Comparison of ENCODE assay signal across 8 cellular contexts in the genomic region with DNA sequence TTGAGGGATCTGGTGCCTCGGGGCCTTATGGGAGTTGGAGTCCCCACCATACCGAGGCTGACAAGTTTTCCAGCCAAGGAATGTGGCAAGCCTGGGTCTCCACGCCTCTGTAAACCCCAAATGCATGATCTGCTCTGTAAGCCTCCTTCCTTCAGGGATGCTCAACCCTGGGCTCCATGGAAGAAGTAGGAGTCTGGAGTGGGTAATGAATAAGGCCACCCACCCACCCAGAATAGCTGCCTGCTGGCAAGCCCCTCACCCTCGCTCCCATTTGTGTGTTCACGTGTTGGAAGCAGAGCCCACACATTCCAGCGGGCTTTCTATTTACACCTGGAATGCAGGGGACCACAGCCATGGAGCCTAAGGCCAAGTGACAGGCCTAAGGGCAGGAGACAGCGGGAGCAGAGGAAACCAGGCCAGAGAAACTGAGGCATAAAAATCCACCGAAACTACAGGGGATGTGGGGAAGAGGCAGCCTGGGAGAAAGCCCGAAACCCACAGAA. TPM values are rescaled to one million over a fixed set of nuclear protein-coding genes. Genes with fewer than 3 reads are reported as not detected.
DNase-seq lines count a peak whose midpoint lies in the region; ATAC-seq and FAIRE-seq lines count a peak whose summit lies in the region.

No MANE protein-coding gene starts in this region.

- no peaks in the 10 kb centered on the region for H3K36me3 ChIP-seq in iPS-20b (ENCODE audit: insufficient read depth, low read depth, low read length)

- peak overlapping the region; percentile 93 for H3K27ac Mint-ChIP-seq in activated CD4-positive, alpha-beta T cell treated with anti-CD3 and anti-CD28 coated beads for 36 hours
- H3K27ac Mint-ChIP-seq in activated naive CD4-positive, alpha-beta T cell treated with anti-CD3 and anti-CD28 coated beads, Interleukin-2, amount 50 U/mL, for 72 hours, result peak overlapping the region; percentile 81 to 95

- ATAC-seq in activated CD4-positive, alpha-beta T cell treated with anti-CD3 and anti-CD28 coated beads for 36 hours, result no peak
- no peak for ATAC-seq in activated naive CD4-positive, alpha-beta T cell treated with anti-CD3 and anti-CD28 coated beads, Interleukin-2, amount 50 U/mL, for 72 hours

- H3K27me3 ChIP-seq in iPS-20b (ENCODE audit: insufficient read depth, low read length), result no peaks in the 10 kb centered on the region; the same call in 1 of the 2 replicates

- peak overlapping the region; percentile 81 for H3K4me3 Mint-ChIP-seq in activated CD4-positive, alpha-beta T cell treated with anti-CD3 and anti-CD28 coated beads for 36 hours

- peaks cover 69% of the 10 kb centered on the region for H3K4me1 Mint-ChIP-seq in activated CD4-positive, alpha-beta T cell treated with anti-CD3 and anti-CD28 coated beads for 36 hours

- DNase-seq in activated CD4-positive, alpha-beta T cell treated with anti-CD3 and anti-CD28 coated beads for 36 hours, result no peak
- DNase-seq in activated CD4-positive, alpha-beta T cell treated with anti-CD3 and anti-CD28 coated beads for 1 hour, result no peak
- DNase-seq in activated naive CD4-positive, alpha-beta T cell treated with anti-CD3 and anti-CD28 coated beads, Interleukin-2, amount 50 U/mL, for 72 hours (ENCODE audit: low spot score in 2 of 2), result no peak
- DNase-seq in substantia nigra (lab: John Stamatoyannopoulos, UW), result peak in 1 of 49 donors; percentile 59
- no peak for DNase-seq in AG08395 (ENCODE audit: low spot score)
- no peak for DNase-seq in urothelium cell line (ENCODE audit: low spot score)
- no peak for DNase-seq in NCI-H226

- CTCF ChIA-PET in activated CD4-positive, alpha-beta T cell treated with anti-CD3 and anti-CD28 coated beads for 36 hours (lab: Charles Lee), result interaction anchor here (1.6 to 1.8 kb wide), 2 partner anchors 20 to 169 kb away, joined by 3 to 7 read pairs; no protein-coding TSS in a partner anchor

- H3K4me1 ChIP-seq in iPS-20b (ENCODE audit: insufficient read depth, low read length), result peaks cover 48% of the 10 kb centered on the region; the same call in 1 of the 2 replicates

- intact Hi-C loops in activated CD4-positive, alpha-beta T cell treated with anti-CD3 and anti-CD28 coated beads for 36 hours (cut with DNase I, micrococcal nuclease), result loop anchor here (2.0 to 10.0 kb wide), 4 partner anchors 38 to 570 kb away; a partner anchor contains a TSS

- H3K36me3 Mint-ChIP-seq in activated CD4-positive, alpha-beta T cell treated with anti-CD3 and anti-CD28 coated beads for 36 hours (ENCODE audit: low read depth), result no peaks in the 10 kb centered on the region
- H3K36me3 Mint-ChIP-seq in activated naive CD4-positive, alpha-beta T cell treated with anti-CD3 and anti-CD28 coated beads, Interleukin-2, amount 50 U/mL, for 72 hours, result peaks cover 0 to 8% of the 10 kb centered on the region in 2 donors

- H3K27me3 Mint-ChIP-seq in activated CD4-positive, alpha-beta T cell treated with anti-CD3 and anti-CD28 coated beads for 36 hours, result peaks cover 5% of the 10 kb centered on the region

- H3K9ac ChIP-seq in iPS-20b (ENCODE audit: low read depth, low read length), result peak overlapping the region; percentile 67; the same call in 1 of the 2 replicates

- peak overlapping the region; percentile 79 for H3K4me3 ChIP-seq in iPS-20b (ENCODE audit: low read length)

- H3K27ac ChIP-seq in iPS-20b (ENCODE audit: low read length), result peak overlapping the region; percentile 81
- peak overlapping the region; percentile 19 for H3K27ac ChIP-seq in substantia nigra (ENCODE audit: low read depth, low read length, poor library complexity, severe bottlenecking)

- FAIRE-seq in urothelium cell line (lab: Jason Lieb, UNC), result no peak

- POLR2A ChIA-PET in activated CD4-positive, alpha-beta T cell treated with anti-CD3 and anti-CD28 coated beads for 36 hours (lab: Charles Lee), result interaction anchor here (0.6 kb wide), 1 partner anchor 1774 kb away, joined by 4 read pairs; no protein-coding TSS in a partner anchor

- no peaks in the 10 kb centered on the region for H3K9me3 ChIP-seq in iPS-20b (ENCODE audit: insufficient read depth, low read depth, low read length)

- H3K9me3 Mint-ChIP-seq in activated CD4-positive, alpha-beta T cell treated with anti-CD3 and anti-CD28 coated beads for 36 hours (ENCODE audit: low read depth), result no peaks in the 10 kb centered on the region
- H3K9me3 Mint-ChIP-seq in activated naive CD4-positive, alpha-beta T cell treated with anti-CD3 and anti-CD28 coated beads, Interleukin-2, amount 50 U/mL, for 72 hours, result no peaks in the 10 kb centered on the region

RNA-seq across cellular contexts. Expression of a gene that starts 4.4 kb away (rescaled TPM):
- total RNA-seq in activated CD4-positive, alpha-beta T cell treated with anti-CD3 and anti-CD28 coated beads for 36 hours, result 10 to 100 TPM; 11.7 to 15.4 TPM
- 10 to 100 TPM; 20.1 to 27.1 TPM for total RNA-seq in activated naive CD4-positive, alpha-beta T cell treated with anti-CD3 and anti-CD28 coated beads, Interleukin-2, amount 50 U/mL, for 72 hours

RNA-seq across cellular contexts. Expression of a gene that starts 4.6 kb away (rescaled TPM):
- 100 to 1,000 TPM; 263 to 345 TPM for total RNA-seq in activated CD4-positive, alpha-beta T cell treated with anti-CD3 and anti-CD28 coated beads for 36 hours
- 100 to 1,000 TPM; 360 to 445 TPM for total RNA-seq in activated naive CD4-positive, alpha-beta T cell treated with anti-CD3 and anti-CD28 coated beads, Interleukin-2, amount 50 U/mL, for 72 hours

RNA-seq across cellular contexts. Expression of a gene that starts 19.1 kb away (rescaled TPM):
- total RNA-seq in activated CD4-positive, alpha-beta T cell treated with anti-CD3 and anti-CD28 coated beads for 36 hours, result 10 to 100 TPM; 49.1 to 53.3 TPM
- 10 to 100 TPM; 56.2 to 73.4 TPM for total RNA-seq in activated naive CD4-positive, alpha-beta T cell treated with anti-CD3 and anti-CD28 coated beads, Interleukin-2, amount 50 U/mL, for 72 hours

RNA-seq across cellular contexts. Expression of a gene that starts 24.1 kb away (rescaled TPM):
- total RNA-seq in activated CD4-positive, alpha-beta T cell treated with anti-CD3 and anti-CD28 coated beads for 36 hours, result 10 to 100 TPM; 23.6 to 35.2 TPM
- total RNA-seq in activated naive CD4-positive, alpha-beta T cell treated with anti-CD3 and anti-CD28 coated beads, Interleukin-2, amount 50 U/mL, for 72 hours, result 10 to 100 TPM; 25.9 to 52.4 TPM

RNA-seq across cellular contexts. Expression of a gene that starts 27.1 kb away (rescaled TPM):
- total RNA-seq in activated CD4-positive, alpha-beta T cell treated with anti-CD3 and anti-CD28 coated beads for 36 hours, result 100 to 1,000 TPM; 123 to 162 TPM
- 100 to 1,000 TPM; 167 to 298 TPM for total RNA-seq in activated naive CD4-positive, alpha-beta T cell treated with anti-CD3 and anti-CD28 coated beads, Interleukin-2, amount 50 U/mL, for 72 hours
